Comparison of ENCODE assay signal across 8 cellular contexts in the genomic region with DNA sequence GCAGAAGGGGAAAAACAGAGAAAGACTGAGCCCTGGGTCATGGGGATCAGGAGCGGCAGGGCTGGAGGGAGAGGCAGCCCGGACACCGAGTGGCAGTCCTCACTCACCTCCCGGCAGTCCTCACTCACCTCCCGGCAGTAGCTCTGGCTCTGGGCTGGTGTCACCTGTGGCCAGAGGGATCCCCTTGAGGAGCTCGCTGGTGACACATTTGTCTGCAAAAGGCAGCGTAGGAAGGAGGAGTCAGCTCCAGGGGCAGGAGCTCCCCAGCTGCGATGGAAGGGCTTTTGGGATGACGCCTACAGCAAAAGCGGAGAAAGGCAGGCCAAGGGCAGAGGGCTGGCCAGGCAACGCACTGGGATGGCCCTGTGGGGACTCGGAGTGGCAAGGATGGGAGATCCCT. TPM values are rescaled to one million over a fixed set of nuclear protein-coding genes. Genes with fewer than 3 reads are reported as not detected.
A peak's percentile ranks its signal among the peaks of the same experiment; 100 is the strongest.
DNase-seq lines count a peak whose midpoint lies in the region; ATAC-seq, FAIRE-seq and TF ChIP-seq lines count a peak whose summit lies in the region.

No MANE protein-coding gene starts in this region.

- no peak for DNase-seq in T-helper 2 cell treated with Interferon-gamma antibody and Interleukin-4, amounts not matched to agents 5 μg/mL and 100 μg/mL, for 36 hours (ENCODE audit: low spot score)
- no peak for DNase-seq in T-helper 2 cell
- no peak for DNase-seq in keratinocyte (ENCODE audit: low read depth, low spot score)
- no peak for DNase-seq in testis
- DNase-seq in pons (ENCODE audit: low spot score) = no peak
- no peak for DNase-seq in NCI-H345 treated with DMSO at 0.1 percent for 48 hours (lab: John Stamatoyannopoulos, UW; ENCODE audit: unreplicated experiment)
- DNase-seq in cerebellar nuclear complex (lab: John Stamatoyannopoulos, UW) = no peak

- dilution Hi-C loops in keratinocyte (cut with MboI; ENCODE audit: extremely low pct_ligation_motif_present, low sequenced_read_pairs) = no loop called here

- WGBS in testis, 2 donors = 0 to 38% methylated on average over 3 to 12 of the region's 12 CpGs

- TF ChIP-seq CTCF in keratinocyte (optimal IDR thresholded peaks at IDR 0.05 in 1 of 3, IDR thresholded peaks at IDR 0.05 in 1 of 3, conservative IDR thresholded peaks at IDR 0.05 in 1 of 3; ENCODE audit: extremely low read depth in 1 of 3, insufficient read depth in 2 of 3, low read length in 3 of 3) (no peak), testis (IDR thresholded peaks at IDR 0.05) (no peak)

- H3K9me3 Mint-ChIP-seq in T-helper 2 cell treated with Interferon-gamma antibody and Interleukin-4, amounts not matched to agents 5 μg/mL and 100 μg/mL, for 36 hours = no peaks in the 10 kb centered on the region
- H3K9me3 Mint-ChIP-seq in activated T-helper 17 cell treated with anti-CD3 and anti-CD28 coated beads, Interleukin-2, amount 50 U/mL, for 72 hours = no peaks in the 10 kb centered on the region

- H3K36me3 ChIP-seq in keratinocyte (ENCODE audit: control insufficient read depth in 2 of 2, extremely low read depth in 1 of 2, insufficient read depth in 2 of 2, low read length in 2 of 2) (peaks cover 25 to 28% of the 10 kb centered on the region in 2 experiments), testis (ENCODE audit: low read depth, missing control alignments) (no peaks in the 10 kb centered on the region)

- peak overlapping the region; percentile 96 for H3K9ac ChIP-seq in keratinocyte (ENCODE audit: control insufficient read depth, extremely low read depth, insufficient read depth, low read length)

- H3K4me3 ChIP-seq in keratinocyte (ENCODE audit: control insufficient read depth in 2 of 3, extremely low read depth in 1 of 3, insufficient read depth in 2 of 3, low read depth in 1 of 3, low read length in 3 of 3) (peak overlapping the region; percentile 86 to 93 (median 92)), testis (peak overlapping the region; percentile 85 to 89)

- no peak for ATAC-seq in activated T-helper 17 cell treated with anti-CD3 and anti-CD28 coated beads, Interleukin-2, amount 50 U/mL, for 72 hours (replicated peaks)

- peak overlapping the region; percentile 88 for H3K4me3 Mint-ChIP-seq in T-helper 2 cell treated with Interferon-gamma antibody and Interleukin-4, amounts not matched to agents 5 μg/mL and 100 μg/mL, for 36 hours
- peak overlapping the region; percentile 94 for H3K4me3 Mint-ChIP-seq in activated T-helper 17 cell treated with anti-CD3 and anti-CD28 coated beads, Interleukin-2, amount 50 U/mL, for 72 hours

- H3K27ac Mint-ChIP-seq in T-helper 2 cell treated with Interferon-gamma antibody and Interleukin-4, amounts not matched to agents 5 μg/mL and 100 μg/mL, for 36 hours = peak overlapping the region; percentile 79
- peak overlapping the region; percentile 91 for H3K27ac Mint-ChIP-seq in activated T-helper 17 cell treated with anti-CD3 and anti-CD28 coated beads, Interleukin-2, amount 50 U/mL, for 72 hours

- H3K4me1 Mint-ChIP-seq in T-helper 2 cell treated with Interferon-gamma antibody and Interleukin-4, amounts not matched to agents 5 μg/mL and 100 μg/mL, for 36 hours (ENCODE audit: low read depth) = peaks cover 9% of the 10 kb centered on the region
- peaks cover 11% of the 10 kb centered on the region for H3K4me1 Mint-ChIP-seq in activated T-helper 17 cell treated with anti-CD3 and anti-CD28 coated beads, Interleukin-2, amount 50 U/mL, for 72 hours

- peaks cover 28% of the 10 kb centered on the region for H3K79me2 ChIP-seq in keratinocyte (ENCODE audit: control insufficient read depth, insufficient read depth, low read length)

- no peaks in the 10 kb centered on the region for H3K9me1 ChIP-seq in keratinocyte (ENCODE audit: control insufficient read depth, extremely low read depth, insufficient read depth, low read length)

- FAIRE-seq in keratinocyte (lab: Jason Lieb, UNC) = no peak

- TF ChIP-seq POLR2A in testis (IDR thresholded peaks at IDR 0.05) = no peak

- intact Hi-C loops in testis (cut with DNase I; ENCODE audit: low total_unique reads) = loop anchor here (10.0 kb wide), 1 partner anchor 126 kb away; no protein-coding TSS in a partner anchor

- H3K27me3 ChIP-seq in keratinocyte (ENCODE audit: control insufficient read depth, extremely low read depth, insufficient read depth, low read length) (no peaks in the 10 kb centered on the region), testis (no peaks in the 10 kb centered on the region)

- H3K27me3 Mint-ChIP-seq in T-helper 2 cell treated with Interferon-gamma antibody and Interleukin-4, amounts not matched to agents 5 μg/mL and 100 μg/mL, for 36 hours (ENCODE audit: low read depth) = no peaks in the 10 kb centered on the region
- no peaks in the 10 kb centered on the region for H3K27me3 Mint-ChIP-seq in activated T-helper 17 cell treated with anti-CD3 and anti-CD28 coated beads, Interleukin-2, amount 50 U/mL, for 72 hours

- H2AFZ ChIP-seq in keratinocyte (ENCODE audit: control insufficient read depth, low read length) = no peak overlapping the region

- H3K36me3 Mint-ChIP-seq in T-helper 2 cell treated with Interferon-gamma antibody and Interleukin-4, amounts not matched to agents 5 μg/mL and 100 μg/mL, for 36 hours (ENCODE audit: low read depth) = peaks cover 32% of the 10 kb centered on the region
- peaks cover 60% of the 10 kb centered on the region for H3K36me3 Mint-ChIP-seq in activated T-helper 17 cell treated with anti-CD3 and anti-CD28 coated beads, Interleukin-2, amount 50 U/mL, for 72 hours (ENCODE audit: low read depth)

- H3K27ac ChIP-seq in keratinocyte (ENCODE audit: control insufficient read depth, insufficient read depth, low read length) = peak overlapping the region; percentile 83
- no peak overlapping the region for H3K27ac ChIP-seq in testis

- H3K9me3 ChIP-seq in keratinocyte (ENCODE audit: control insufficient read depth, low read depth, low read length) = no peaks in the 10 kb centered on the region
- no peaks in the 10 kb centered on the region for H3K9me3 ChIP-seq in testis

- peaks cover 16% of the 10 kb centered on the region for H3K4me1 ChIP-seq in keratinocyte (ENCODE audit: control insufficient read depth, extremely low read depth, insufficient read depth, low read length)
- H3K4me1 ChIP-seq in testis = peaks cover 8% of the 10 kb centered on the region

- peaks cover 8% of the 10 kb centered on the region for H4K20me1 ChIP-seq in keratinocyte (ENCODE audit: control insufficient read depth, extremely low read depth, insufficient read depth, low read length)

- H3K4me2 ChIP-seq in keratinocyte (ENCODE audit: control insufficient read depth, extremely low read depth, insufficient read depth, low read depth, low read length) = peak overlapping the region; percentile 85

RNA-seq across cellular contexts. Expression of gene EIF3G, which starts 0.7 kb away (rescaled TPM):
- 100 to 1,000 TPM; 174 to 235 TPM for total RNA-seq in activated T-helper 17 cell treated with anti-CD3 and anti-CD28 coated beads, Interleukin-2, amount 50 U/mL, for 72 hours
- polyA plus RNA-seq in keratinocyte (106 to 207 TPM (median 124 TPM) in 3 replicates), testis (ENCODE audit: insufficient read depth, low read depth, low replicate concordance) (348 TPM)
- polyA plus RNA-seq in keratinocyte (2011; ENCODE audit: low read depth) = 198 TPM
- 124 and 200 TPM in 2 replicates for polyA plus RNA-seq in keratinocyte (2011; cell fraction: cytosol; rRNA removed)
- 178 and 186 TPM in 2 replicates for polyA plus RNA-seq in keratinocyte (2011; cell fraction: nucleus; rRNA removed)
- 141 and 202 TPM in 2 replicates for polyA plus RNA-seq in keratinocyte (2012; ENCODE audit: low replicate concordance)
- 57.3 to 125 TPM (median 69.0 TPM) in 3 replicates for polyA minus RNA-seq in keratinocyte
- polyA minus RNA-seq in keratinocyte (2011; cell fraction: cytosol; rRNA and poly(A)+ RNA removed) = 112 TPM
- 39.7 and 41.9 TPM in 2 replicates for polyA minus RNA-seq in keratinocyte (2011; cell fraction: nucleus; rRNA and poly(A)+ RNA removed)
- total RNA-seq in testis = 100 to 1,000 TPM; 281 to 306 TPM

RNA-seq across cellular contexts. Expression of gene P2RY11, which starts 7.5 kb away (rescaled TPM):
- total RNA-seq in activated T-helper 17 cell treated with anti-CD3 and anti-CD28 coated beads, Interleukin-2, amount 50 U/mL, for 72 hours = 100 to 1,000 TPM; 114 to 237 TPM
- polyA plus RNA-seq in keratinocyte (2.4 to 7.1 TPM (median 3.2 TPM) in 3 replicates), testis (ENCODE audit: insufficient read depth, low read depth, low replicate concordance) (16.3 TPM)
- 7.7 TPM for polyA plus RNA-seq in keratinocyte (2011; ENCODE audit: low read depth)
- 1.1 and 2.3 TPM in 2 replicates for polyA plus RNA-seq in keratinocyte (2011; cell fraction: cytosol; rRNA removed)
- polyA plus RNA-seq in keratinocyte (2011; cell fraction: nucleus; rRNA removed) = 12.3 and 20.1 TPM in 2 replicates
- polyA plus RNA-seq in keratinocyte (2012; ENCODE audit: low replicate concordance) = 7.4 and 8.2 TPM in 2 replicates
- polyA minus RNA-seq in keratinocyte = 2.5 to 5.4 TPM (median 3.8 TPM) in 3 replicates
- polyA minus RNA-seq in keratinocyte (2011; cell fraction: cytosol; rRNA and poly(A)+ RNA removed) = 4.4 TPM
- 5.6 and 7.4 TPM in 2 replicates for polyA minus RNA-seq in keratinocyte (2011; cell fraction: nucleus; rRNA and poly(A)+ RNA removed)
- 10 to 100 TPM; 25.0 to 27.8 TPM for total RNA-seq in testis

RNA-seq across cellular contexts. Expression of gene PPAN, which starts 12.8 kb away (rescaled TPM):
- 100 to 1,000 TPM; 205 to 372 TPM for total RNA-seq in activated T-helper 17 cell treated with anti-CD3 and anti-CD28 coated beads, Interleukin-2, amount 50 U/mL, for 72 hours
- polyA plus RNA-seq in keratinocyte (32.3 to 43.5 TPM (median 36.9 TPM) in 3 replicates), testis (ENCODE audit: insufficient read depth, low read depth, low replicate concordance) (39.3 TPM)
- 40.1 TPM for polyA plus RNA-seq in keratinocyte (2011; ENCODE audit: low read depth)
- polyA plus RNA-seq in keratinocyte (2011; cell fraction: cytosol; rRNA removed) = 17.6 and 31.6 TPM in 2 replicates
- 52.5 and 59.3 TPM in 2 replicates for polyA plus RNA-seq in keratinocyte (2011; cell fraction: nucleus; rRNA removed)
- polyA plus RNA-seq in keratinocyte (2012; ENCODE audit: low replicate concordance) = 18.9 and 51.9 TPM in 2 replicates
- polyA minus RNA-seq in keratinocyte = 41.8 to 158 TPM (median 56.7 TPM) in 3 replicates
- polyA minus RNA-seq in keratinocyte (2011; cell fraction: cytosol; rRNA and poly(A)+ RNA removed) = 33.6 TPM
- polyA minus RNA-seq in keratinocyte (2011; cell fraction: nucleus; rRNA and poly(A)+ RNA removed) = 29.9 and 34.5 TPM in 2 replicates
- total RNA-seq in testis = 10 to 100 TPM; 66.2 to 68.1 TPM

RNA-seq across cellular contexts. Expression of gene ANGPTL6, which starts 16.5 kb away (rescaled TPM):
- 10 to 100 TPM in 1 of 2 donors, 1 to 10 TPM in 1; 5.7 to 47.0 TPM for total RNA-seq in activated T-helper 17 cell treated with anti-CD3 and anti-CD28 coated beads, Interleukin-2, amount 50 U/mL, for 72 hours
- polyA plus RNA-seq in keratinocyte = 0.05 to 0.13 TPM (median 0.09 TPM) in 3 replicates
- not detected for polyA plus RNA-seq in keratinocyte (2011; ENCODE audit: low read depth)
- polyA plus RNA-seq in keratinocyte (2011; cell fraction: cytosol; rRNA removed) = 0.05 TPM in 1 of 2 replicates, not detected in the other
- polyA plus RNA-seq in keratinocyte (2011; cell fraction: nucleus; rRNA removed) = 0.08 and 0.25 TPM in 2 replicates
- polyA plus RNA-seq in keratinocyte (2012; ENCODE audit: low replicate concordance) = 0.10 and 0.16 TPM in 2 replicates
- polyA minus RNA-seq in keratinocyte = 0.10 TPM in 1 of 3 replicates, not detected in the others
- not detected for polyA minus RNA-seq in keratinocyte (2011; cell fraction: cytosol; rRNA and poly(A)+ RNA removed)
- polyA minus RNA-seq in keratinocyte (2011; cell fraction: nucleus; rRNA and poly(A)+ RNA removed) = not detected in 2 replicates
- total RNA-seq in testis = 1 to 10 TPM; 7.6 to 8.7 TPM
- polyA plus RNA-seq in testis (ENCODE audit: insufficient read depth, low read depth, low replicate concordance) = 3.0 TPM

RNA-seq across cellular contexts. Expression of gene SHFL, which starts 32.8 kb away (rescaled TPM):
- total RNA-seq in activated T-helper 17 cell treated with anti-CD3 and anti-CD28 coated beads, Interleukin-2, amount 50 U/mL, for 72 hours = 10 to 100 TPM; 52.5 to 65.0 TPM
- polyA plus RNA-seq in keratinocyte (33.6 to 48.4 TPM (median 36.4 TPM) in 3 replicates), testis (ENCODE audit: insufficient read depth, low read depth, low replicate concordance) (18.7 TPM)
- 3.8 TPM for polyA plus RNA-seq in keratinocyte (2011; ENCODE audit: low read depth)
- 22.5 and 33.5 TPM in 2 replicates for polyA plus RNA-seq in keratinocyte (2011; cell fraction: cytosol; rRNA removed)
- polyA plus RNA-seq in keratinocyte (2011; cell fraction: nucleus; rRNA removed) = 79.6 and 89.4 TPM in 2 replicates
- polyA plus RNA-seq in keratinocyte (2012; ENCODE audit: low replicate concordance) = 4.5 and 30.0 TPM in 2 replicates
- 17.1 to 22.3 TPM (median 18.2 TPM) in 3 replicates for polyA minus RNA-seq in keratinocyte
- 34.5 TPM for polyA minus RNA-seq in keratinocyte (2011; cell fraction: cytosol; rRNA and poly(A)+ RNA removed)
- polyA minus RNA-seq in keratinocyte (2011; cell fraction: nucleus; rRNA and poly(A)+ RNA removed) = 13.7 and 15.5 TPM in 2 replicates
- total RNA-seq in testis = 10 to 100 TPM; 20.4 to 25.8 TPM
